In genomic region chrX:132216806-132217202, GRCh38 we compare ENCODE assay signal across 1 cellular context.
TF ChIP-seq lines count a peak whose summit lies in the region.

No MANE protein-coding gene starts in this region.

TF ChIP-seq in GM23338, 12 proteins besides CTCF, POLR2A, EP300 and RAD21 (continued from another document):
- no peak for TF ChIP-seq ZNF462 (CRISPR knock-in tag; IDR thresholded peaks at IDR 0.05)
- TF ChIP-seq ZNF114 (CRISPR knock-in tag; IDR thresholded peaks at IDR 0.05), result no peak
- TF ChIP-seq EZH2phosphoT487 (IDR thresholded peaks at IDR 0.05; ENCODE audit: unreplicated experiment), result no peak
- TF ChIP-seq NANOG (IDR thresholded peaks at IDR 0.05; ENCODE audit: borderline replicate concordance), result no peak
- no peak for TF ChIP-seq EZH2 (IDR thresholded peaks at IDR 0.05; ENCODE audit: low read depth, unreplicated experiment)
- no peak for TF ChIP-seq CREB1 (CRISPR knock-in tag; IDR thresholded peaks at IDR 0.05; ENCODE audit: low read depth)
- TF ChIP-seq STAT1 (IDR thresholded peaks at IDR 0.05; ENCODE audit: unreplicated experiment), result no peak
- TF ChIP-seq ETS1 (IDR thresholded peaks at IDR 0.05), result no peak
- TF ChIP-seq JUNB (IDR thresholded peaks at IDR 0.05; ENCODE audit: unreplicated experiment), result no peak
- TF ChIP-seq POLR2AphosphoS5 (IDR thresholded peaks at IDR 0.05; ENCODE audit: low read depth), result no peak
- no peak for TF ChIP-seq ZNF331 (CRISPR knock-in tag; IDR thresholded peaks at IDR 0.05; ENCODE audit: low read depth)
